In genomic region chr5:65101706-65102105, GRCh38 we compare ENCODE assay signal across 12 cellular contexts.
DNase-seq lines count a peak whose midpoint lies in the region; ATAC-seq and TF ChIP-seq lines count a peak whose summit lies in the region.
"Had no signal": no experiment of that assay in that cellular context is flagged by ENCODE, and none has a peak within 500 bp of the region (broad histone marks: within the 10 kb centered on the region; RNA-seq: fewer than 3 reads in every experiment).

No MANE protein-coding gene starts in this region.

- peak overlapping the region; percentile 21 for H3K4ac ChIP-seq in mesendoderm (ENCODE audit: low read depth, low read length)

- H3K4me3 ChIP-seq in brain microvascular endothelial cell (ENCODE audit: low read depth, low read length): no peak overlapping the region
- no peak overlapping the region for H3K4me3 ChIP-seq in mesendoderm (ENCODE audit: low read length)
- H3K4me3 ChIP-seq: uterus had no signal

- TF ChIP-seq CTCF in brain microvascular endothelial cell (IDR thresholded peaks at IDR 0.05; ENCODE audit: low read depth, low read length, missing control alignments) (no peak), type B pancreatic cell (conservative IDR thresholded peaks at IDR 0.05) (no peak)

- no peak overlapping the region for H3K4me2 ChIP-seq in mesendoderm (ENCODE audit: low read length)

- H3K18ac ChIP-seq in mesendoderm (ENCODE audit: low read length): peak overlapping the region; percentile 88

- H3K23ac ChIP-seq in mesendoderm (ENCODE audit: low read length): no peak overlapping the region

- H3K27me3 Mint-ChIP-seq in activated naive CD4-positive, alpha-beta T cell treated with anti-CD3 and anti-CD28 coated beads, Interleukin-2, amount 50 U/mL, for 24 hours: no peaks in the 10 kb centered on the region
- H3K27me3 Mint-ChIP-seq in type B pancreatic cell: no peaks in the 10 kb centered on the region
- H3K27me3 Mint-ChIP-seq: activated naive CD8-positive, alpha-beta T cell treated with anti-CD3 and anti-CD28 coated beads, Interleukin-2, amount 50 U/mL, for 24 hours had no signal

- H3K27me3 ChIP-seq in brain microvascular endothelial cell (replicated peaks) (no peaks in the 10 kb centered on the region), mesendoderm (ENCODE audit: insufficient read depth, low read length, poor library complexity) (no peaks in the 10 kb centered on the region)
- H3K27me3 ChIP-seq: spleen, uterus had no signal

- H3K9me3 Mint-ChIP-seq in activated naive CD4-positive, alpha-beta T cell treated with anti-CD3 and anti-CD28 coated beads, Interleukin-2, amount 50 U/mL, for 24 hours: no peaks in the 10 kb centered on the region
- H3K9me3 Mint-ChIP-seq in type B pancreatic cell: no peaks in the 10 kb centered on the region
- H3K9me3 Mint-ChIP-seq: activated naive CD8-positive, alpha-beta T cell treated with anti-CD3 and anti-CD28 coated beads, Interleukin-2, amount 50 U/mL, for 24 hours had no signal

- WGBS in mesendoderm (ENCODE audit: extremely low coverage, insufficient coverage, low lambda C conversion rate): no CpG with 5 or more reads among the region's 7 CpGs

- H3K27ac ChIP-seq in brain microvascular endothelial cell (peak overlapping the region; percentile 73), mesendoderm (ENCODE audit: low read depth, low read length) (no peak overlapping the region)

- H2BK5ac ChIP-seq in mesendoderm (ENCODE audit: low read length): no peak overlapping the region

- no peak overlapping the region for H3K9ac ChIP-seq in mesendoderm (ENCODE audit: low read length)

- no peak overlapping the region for H2AK5ac ChIP-seq in mesendoderm (ENCODE audit: low read length)

- in situ Hi-C loops in brain microvascular endothelial cell (cut with HindIII; ENCODE audit: low pct_ligation_motif_present, low sequenced_read_pairs): no loop called here

- peaks cover 36% of the 10 kb centered on the region for H3K4me1 Mint-ChIP-seq in activated naive CD4-positive, alpha-beta T cell treated with anti-CD3 and anti-CD28 coated beads, Interleukin-2, amount 50 U/mL, for 24 hours
- H3K4me1 Mint-ChIP-seq in type B pancreatic cell (ENCODE audit: unreplicated experiment): no peaks in the 10 kb centered on the region

- H3K4me1 ChIP-seq in mesendoderm (ENCODE audit: control insufficient read depth, low read depth, low read length): peaks cover 17% of the 10 kb centered on the region
- H3K4me1 ChIP-seq: uterus had no signal

- H3K27ac Mint-ChIP-seq in activated naive CD4-positive, alpha-beta T cell treated with anti-CD3 and anti-CD28 coated beads, Interleukin-2, amount 50 U/mL, for 24 hours: peak overlapping the region; percentile 85
- H3K27ac Mint-ChIP-seq in type B pancreatic cell: no peak overlapping the region

- H2BK120ac ChIP-seq in mesendoderm (ENCODE audit: low read depth, low read length): peak overlapping the region; percentile 69

- no peaks in the 10 kb centered on the region for H3K36me3 Mint-ChIP-seq in activated naive CD4-positive, alpha-beta T cell treated with anti-CD3 and anti-CD28 coated beads, Interleukin-2, amount 50 U/mL, for 24 hours
- no peaks in the 10 kb centered on the region for H3K36me3 Mint-ChIP-seq in type B pancreatic cell
- H3K36me3 Mint-ChIP-seq: activated CD8-positive, alpha-beta memory T cell treated with anti-CD3 and anti-CD28 coated beads, Interleukin-2, amount 10 ng/mL, durations not matched to agents 7 days and 5 days had no signal

- no peaks in the 10 kb centered on the region for H3K79me1 ChIP-seq in mesendoderm (ENCODE audit: low read length)

- no peak overlapping the region for H4K8ac ChIP-seq in mesendoderm (ENCODE audit: low read depth, low read length)

- no peak overlapping the region for H4K5ac ChIP-seq in mesendoderm (ENCODE audit: low read length)

- no peak overlapping the region for H3K4me3 Mint-ChIP-seq in activated naive CD4-positive, alpha-beta T cell treated with anti-CD3 and anti-CD28 coated beads, Interleukin-2, amount 50 U/mL, for 24 hours
- peak overlapping the region; percentile 9 for H3K4me3 Mint-ChIP-seq in type B pancreatic cell

- H3K56ac ChIP-seq in mesendoderm (ENCODE audit: low read length): no peak overlapping the region

- DNase-seq in activated naive CD4-positive, alpha-beta T cell treated with Interleukin-2 at 50 U/mL for 16 hours: no peak
- no peak for DNase-seq in brain microvascular endothelial cell
- no peak for DNase-seq in mesendoderm
- no peak for DNase-seq in type B pancreatic cell (ENCODE audit: extremely low spot score, unreplicated experiment)
- DNase-seq in NK-92 (lab: John Stamatoyannopoulos, UW; ENCODE audit: unreplicated experiment): no peak
- no peak for DNase-seq in NCI-H1092 treated with DMSO at 0.1 percent for 48 hours (lab: John Stamatoyannopoulos, UW)
- DNase-seq: activated CD8-positive, alpha-beta memory T cell treated with anti-CD3 and anti-CD28 coated beads, Interleukin-2, amount 10 ng/mL, durations not matched to agents 7 days and 5 days; spleen had no signal

- H2BK15ac ChIP-seq in mesendoderm (replicated peaks; ENCODE audit: low read depth): no peak overlapping the region

- no peaks in the 10 kb centered on the region for H3K79me2 ChIP-seq in mesendoderm (ENCODE audit: control insufficient read depth, insufficient read depth, low read length)

- ATAC-seq in GM19455 (IDR thresholded peaks at IDR 0.05; ENCODE audit: unreplicated experiment): no peak
- ATAC-seq: activated CD8-positive, alpha-beta memory T cell treated with anti-CD3 and anti-CD28 coated beads, Interleukin-2, amount 10 ng/mL, durations not matched to agents 7 days and 5 days had no signal

- H3K36me3 ChIP-seq in brain microvascular endothelial cell (replicated peaks) (no peaks in the 10 kb centered on the region), mesendoderm (ENCODE audit: control insufficient read depth, insufficient read depth, low read length) (no peaks in the 10 kb centered on the region)
- H3K36me3 ChIP-seq: spleen, uterus had no signal
